ENCODE assay signal across 9 cellular contexts in genomic region chr1:67479146-67479891, GRCh38. TPM values are rescaled to one million over a fixed set of nuclear protein-coding genes. Genes with fewer than 3 reads are reported as not detected.
DNase-seq lines count a peak whose midpoint lies in the region; ATAC-seq and TF ChIP-seq lines count a peak whose summit lies in the region.
"Had no signal": no experiment of that assay in that cellular context is flagged by ENCODE, and none has a peak within 500 bp of the region (broad histone marks: within the 10 kb centered on the region; RNA-seq: fewer than 3 reads in every experiment).

No MANE protein-coding gene starts in this region.

- H3K9me3 ChIP-seq in MG63 (no peaks in the 10 kb centered on the region), prostate gland (no peaks in the 10 kb centered on the region), esophagus squamous epithelium (no peaks in the 10 kb centered on the region)
- H3K9me3 ChIP-seq: transverse colon had no signal

- whole genome bisulfite sequencing in prostate gland, result 28% methylated on average over 10 of the region's 10 CpGs
- 22 to 32% methylated on average over 6 to 10 of the region's 10 CpGs for WGBS in esophagus squamous epithelium, 2 donors

- intact Hi-C loops in prostate gland (cut with DNase I), result no loop called here
- intact Hi-C loops in esophagus squamous epithelium (cut with DNase I), result no loop called here

- no peak for TF ChIP-seq POLR2A in prostate gland (IDR thresholded peaks at IDR 0.05)
- TF ChIP-seq POLR2A in esophagus squamous epithelium (IDR thresholded peaks at IDR 0.05), result no peak

- no peak for TF ChIP-seq CTCF in epithelial cell of esophagus (IDR thresholded peaks at IDR 0.05; ENCODE audit: insufficient read depth, low read depth, low read length, missing control alignments)
- no peak for TF ChIP-seq CTCF in prostate gland (IDR thresholded peaks at IDR 0.05)
- no peak for TF ChIP-seq CTCF in esophagus squamous epithelium (IDR thresholded peaks at IDR 0.05)

- no peak for ATAC-seq in GM21381 (IDR thresholded peaks at IDR 0.05; ENCODE audit: unreplicated experiment)

- H3K4me3 ChIP-seq in MG63, result no peak overlapping the region
- H3K4me3 ChIP-seq in epithelial cell of esophagus (ENCODE audit: low read length), result no peak overlapping the region
- no peak overlapping the region for H3K4me3 ChIP-seq in prostate gland
- H3K4me3 ChIP-seq in esophagus squamous epithelium, result no peak overlapping the region
- H3K4me3 ChIP-seq: transverse colon had no signal

- no peaks in the 10 kb centered on the region for H3K36me3 ChIP-seq in MG63
- H3K36me3 ChIP-seq in prostate gland, result no peaks in the 10 kb centered on the region
- H3K36me3 ChIP-seq in esophagus squamous epithelium, result no peaks in the 10 kb centered on the region
- H3K36me3 ChIP-seq: transverse colon had no signal

- H3K4me1 ChIP-seq in prostate gland (replicated peaks) (no peaks in the 10 kb centered on the region), esophagus squamous epithelium (peaks cover 3 to 19% (median 9%) of the 10 kb centered on the region in 3 donors)

- H3K27me3 ChIP-seq in MG63 (no peaks in the 10 kb centered on the region), prostate gland (replicated peaks; ENCODE audit: insufficient read depth) (no peaks in the 10 kb centered on the region), esophagus squamous epithelium (no peaks in the 10 kb centered on the region)
- H3K27me3 ChIP-seq: transverse colon had no signal

- H3K27ac ChIP-seq in prostate gland (peak overlapping the region in 1 of 2 donors; percentile 35), esophagus squamous epithelium (peak overlapping the region in 1 of 4 donors; percentile 7)
- H3K27ac ChIP-seq: transverse colon had no signal

- peak; percentile 13 for DNase-seq in ELF-1 (ENCODE audit: low read depth, low spot score)
- peak; percentile 34 for DNase-seq in MG63
- DNase-seq in epithelial cell of esophagus (ENCODE audit: low read depth), result peak; percentile 35
- peak; percentile 62 for DNase-seq in prostate gland (ENCODE audit: low spot score)
- DNase-seq in SIG-M5 (lab: John Stamatoyannopoulos, UW), result no peak
- DNase-seq in MV-4-11 (lab: John Stamatoyannopoulos, UW), result no peak
- DNase-seq in esophagus squamous epithelium (lab: John Stamatoyannopoulos, UW), result no peak
- DNase-seq: transverse colon had no signal

RNA-seq across cellular contexts. Expression of gene SERBP1, which starts 49.1 kb away (rescaled TPM):
- 378 and 639 TPM in 2 replicates for total RNA-seq in MG63 (2014; rRNA removed; shearing (Covaris generic); ENCODE audit: low replicate concordance)
- total RNA-seq in prostate gland, result 100 to 1,000 TPM; 155 to 169 TPM
- 100 to 1,000 TPM; 282 to 394 (median 357) TPM for total RNA-seq in esophagus squamous epithelium

Comparison
In these comparisons a context has a peak if more than half of its experiments do, and no peak if none do; other contexts are left out.
1. DNase-seq: peak in ELF-1 (single experiment), MG63 (single experiment), epithelial cell of esophagus (single experiment) and prostate gland (single experiment); none in SIG-M5 (single experiment), MV-4-11 (single experiment) and esophagus squamous epithelium (single experiment).